1 cellular context compared by ENCODE assay signal in genomic region chr11:65437436-65438227, GRCh38.
TF ChIP-seq lines count a peak whose summit lies in the region.

No MANE protein-coding gene starts in this region.

TF ChIP-seq in SK-N-SH, 30 proteins besides CTCF, POLR2A, EP300 and RAD21 (continued from another document):
- TF ChIP-seq, protein P1, sequence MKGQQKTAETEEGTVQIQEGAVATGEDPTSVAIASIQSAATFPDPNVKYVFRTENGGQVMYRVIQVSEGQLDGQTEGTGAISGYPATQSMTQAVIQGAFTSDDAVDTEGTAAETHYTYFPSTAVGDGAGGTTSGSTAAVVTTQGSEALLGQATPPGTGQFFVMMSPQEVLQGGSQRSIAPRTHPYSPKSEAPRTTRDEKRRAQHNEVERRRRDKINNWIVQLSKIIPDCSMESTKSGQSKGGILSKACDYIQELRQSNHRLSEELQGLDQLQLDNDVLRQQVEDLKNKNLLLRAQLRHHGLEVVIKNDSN (IDR thresholded peaks at IDR 0.05; ENCODE audit: borderline replicate concordance, low read depth), result no peak
- TF ChIP-seq TCF12 (IDR thresholded peaks at IDR 0.05) (no peak), FOXJ3 (CRISPR knock-in tag; IDR thresholded peaks at IDR 0.05) (no peak), TEAD4 (IDR thresholded peaks at IDR 0.05; ENCODE audit: borderline replicate concordance, insufficient read depth) (no peak), MEF2A (IDR thresholded peaks at IDR 0.05; ENCODE audit: borderline replicate concordance, low read depth) (no peak), JUND (IDR thresholded peaks at IDR 0.05) (peak; percentile 12; the same call in 1 of the 2 replicates), EZH2phosphoT487 (IDR thresholded peaks at IDR 0.05; ENCODE audit: borderline replicate concordance, low read depth) (no peak), FOSL2 (IDR thresholded peaks at IDR 0.05; ENCODE audit: borderline replicate concordance, low read depth) (no peak), POLR2AphosphoS5 (IDR thresholded peaks at IDR 0.05; ENCODE audit: low read depth, low read length) (peak; percentile 91), RFX5 (IDR thresholded peaks at IDR 0.05; ENCODE audit: low read length) (no peak), MAX (IDR thresholded peaks at IDR 0.05; ENCODE audit: low read depth) (no peak), FOXM1 (IDR thresholded peaks at IDR 0.05; ENCODE audit: low read depth) (no peak), REST (IDR thresholded peaks at IDR 0.05; ENCODE audit: low read depth, low read length) (no peak), SMC3 (IDR thresholded peaks at IDR 0.05; ENCODE audit: low read depth, low read length) (no peak), SIN3A (IDR thresholded peaks at IDR 0.05; ENCODE audit: borderline replicate concordance, low read depth, low read length) (no peak)
- TF ChIP-seq, protein P2, sequence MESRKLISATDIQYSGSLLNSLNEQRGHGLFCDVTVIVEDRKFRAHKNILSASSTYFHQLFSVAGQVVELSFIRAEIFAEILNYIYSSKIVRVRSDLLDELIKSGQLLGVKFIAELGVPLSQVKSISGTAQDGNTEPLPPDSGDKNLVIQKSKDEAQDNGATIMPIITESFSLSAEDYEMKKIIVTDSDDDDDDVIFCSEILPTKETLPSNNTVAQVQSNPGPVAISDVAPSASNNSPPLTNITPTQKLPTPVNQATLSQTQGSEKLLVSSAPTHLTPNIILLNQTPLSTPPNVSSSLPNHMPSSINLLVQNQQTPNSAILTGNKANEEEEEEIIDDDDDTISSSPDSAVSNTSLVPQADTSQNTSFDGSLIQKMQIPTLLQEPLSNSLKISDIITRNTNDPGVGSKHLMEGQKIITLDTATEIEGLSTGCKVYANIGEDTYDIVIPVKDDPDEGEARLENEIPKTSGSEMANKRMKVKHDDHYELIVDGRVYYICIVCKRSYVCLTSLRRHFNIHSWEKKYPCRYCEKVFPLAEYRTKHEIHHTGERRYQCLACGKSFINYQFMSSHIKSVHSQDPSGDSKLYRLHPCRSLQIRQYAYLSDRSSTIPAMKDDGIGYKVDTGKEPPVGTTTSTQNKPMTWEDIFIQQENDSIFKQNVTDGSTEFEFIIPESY (IDR thresholded peaks at IDR 0.05; ENCODE audit: borderline replicate concordance, low read depth), result peak; percentile 19; the same call in 1 of the 2 replicates
- TF ChIP-seq, protein P3, sequence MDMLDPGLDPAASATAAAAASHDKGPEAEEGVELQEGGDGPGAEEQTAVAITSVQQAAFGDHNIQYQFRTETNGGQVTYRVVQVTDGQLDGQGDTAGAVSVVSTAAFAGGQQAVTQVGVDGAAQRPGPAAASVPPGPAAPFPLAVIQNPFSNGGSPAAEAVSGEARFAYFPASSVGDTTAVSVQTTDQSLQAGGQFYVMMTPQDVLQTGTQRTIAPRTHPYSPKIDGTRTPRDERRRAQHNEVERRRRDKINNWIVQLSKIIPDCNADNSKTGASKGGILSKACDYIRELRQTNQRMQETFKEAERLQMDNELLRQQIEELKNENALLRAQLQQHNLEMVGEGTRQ (IDR thresholded peaks at IDR 0.05; ENCODE audit: borderline replicate concordance, low read depth, low read length), result no peak
- TF ChIP-seq, protein P4, sequence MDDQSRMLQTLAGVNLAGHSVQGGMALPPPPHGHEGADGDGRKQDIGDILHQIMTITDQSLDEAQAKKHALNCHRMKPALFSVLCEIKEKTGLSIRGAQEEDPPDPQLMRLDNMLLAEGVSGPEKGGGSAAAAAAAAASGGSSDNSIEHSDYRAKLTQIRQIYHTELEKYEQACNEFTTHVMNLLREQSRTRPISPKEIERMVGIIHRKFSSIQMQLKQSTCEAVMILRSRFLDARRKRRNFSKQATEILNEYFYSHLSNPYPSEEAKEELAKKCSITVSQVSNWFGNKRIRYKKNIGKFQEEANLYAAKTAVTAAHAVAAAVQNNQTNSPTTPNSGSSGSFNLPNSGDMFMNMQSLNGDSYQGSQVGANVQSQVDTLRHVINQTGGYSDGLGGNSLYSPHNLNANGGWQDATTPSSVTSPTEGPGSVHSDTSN (IDR thresholded peaks at IDR 0.05), result no peak
